In genomic region chr15:71052356-71052755, GRCh38 we compare ENCODE assay signal across 2 cellular contexts.
TF ChIP-seq lines count a peak whose summit lies in the region.

No MANE protein-coding gene starts in this region.

TF ChIP-seq in HEK293, 187 proteins besides CTCF, POLR2A, EP300 and RAD21 (continued from another document):
- TF ChIP-seq ZBTB11 (tag by site-specific recombination; conservative IDR thresholded peaks at IDR 0.05; ENCODE audit: low read depth) = no peak
- TF ChIP-seq ZNF354C (tag by site-specific recombination; IDR thresholded peaks at IDR 0.05; ENCODE audit: borderline replicate concordance, low read depth) = no peak
- TF ChIP-seq TCF7L2 (IDR thresholded peaks at IDR 0.05; ENCODE audit: borderline replicate concordance, low read depth, low read length) = no peak

TF ChIP-seq in SK-N-SH, 30 proteins besides CTCF, POLR2A, EP300 and RAD21 (continued from another document):
- TF ChIP-seq FOSL2 (IDR thresholded peaks at IDR 0.05; ENCODE audit: borderline replicate concordance, low read depth) (peak; percentile 64), TCF12 (IDR thresholded peaks at IDR 0.05) (peak; percentile 67), MEF2A (IDR thresholded peaks at IDR 0.05; ENCODE audit: borderline replicate concordance, low read depth) (no peak), RFX5 (IDR thresholded peaks at IDR 0.05; ENCODE audit: low read length) (no peak), TEAD4 (IDR thresholded peaks at IDR 0.05; ENCODE audit: borderline replicate concordance, insufficient read depth) (peak; percentile 38; the same call in 1 of the 2 replicates), MXI1 (IDR thresholded peaks at IDR 0.05; ENCODE audit: low read depth, low read length) (no peak), ELF1 (IDR thresholded peaks at IDR 0.05) (no peak), JUND (IDR thresholded peaks at IDR 0.05) (0 out of 2 replicates have a peak, but pooled peaks have one; percentile 31), RXRA (IDR thresholded peaks at IDR 0.05; ENCODE audit: borderline replicate concordance, low read depth) (no peak), USF1 (IDR thresholded peaks at IDR 0.05; ENCODE audit: borderline replicate concordance, low read depth) (no peak), ZBTB33 (IDR thresholded peaks at IDR 0.05; ENCODE audit: borderline replicate concordance, low read depth) (no peak), REST (IDR thresholded peaks at IDR 0.05; ENCODE audit: low read depth, low read length) (no peak), FOXJ3 (CRISPR knock-in tag; IDR thresholded peaks at IDR 0.05) (no peak), NFIC (IDR thresholded peaks at IDR 0.05; ENCODE audit: borderline replicate concordance) (0 out of 2 replicates have a peak, but pooled peaks have one; percentile 16), NRF1 (IDR thresholded peaks at IDR 0.05; ENCODE audit: low read depth, low read length) (no peak), MAX (IDR thresholded peaks at IDR 0.05; ENCODE audit: low read depth) (peak; percentile 79)
